15 cellular contexts compared by ENCODE assay signal in genomic region chr17:52536466-52536865, GRCh38.
DNase-seq lines count a peak whose midpoint lies in the region; ATAC-seq and TF ChIP-seq lines count a peak whose summit lies in the region.
"Had no signal": no experiment of that assay in that cellular context is flagged by ENCODE, and none has a peak within 500 bp of the region (broad histone marks: within the 10 kb centered on the region; RNA-seq: fewer than 3 reads in every experiment).

No MANE protein-coding gene starts in this region.

- no peak for ATAC-seq in GM21515 (IDR thresholded peaks at IDR 0.05; ENCODE audit: unreplicated experiment)
- no peak for ATAC-seq in GM19328 (IDR thresholded peaks at IDR 0.05; ENCODE audit: unreplicated experiment)

- no peaks in the 10 kb centered on the region for H3K9me3 ChIP-seq in testis

- no peak overlapping the region for H3K27ac ChIP-seq in testis
- H3K27ac ChIP-seq: SJSA1 had no signal

- no peaks in the 10 kb centered on the region for H3K4me1 ChIP-seq in testis
- H3K4me1 ChIP-seq: SJSA1 had no signal

- intact Hi-C loops in testis (cut with DNase I; ENCODE audit: low total_unique reads): no loop called here

- no peak overlapping the region for H3K4me3 ChIP-seq in testis
- H3K4me3 ChIP-seq: SJSA1 had no signal

- no peak for TF ChIP-seq POLR2A in testis (IDR thresholded peaks at IDR 0.05)

- DNase-seq in DMS 273 treated with DMSO at 0.1 percent for 48 hours (lab: John Stamatoyannopoulos, UW) (peak; percentile 17), cerebellum (ENCODE audit: low spot score) (peak; percentile 24), islet precursor cell (peak; percentile 54), testis (peak; percentile 66), NCI-H82 (lab: John Stamatoyannopoulos, UW) (no peak), ACHN (no peak)
- DNase-seq: DMS153, IMR-90, Karpas-422, NCI-H187 treated with DMSO at 0.1 percent for 48 hours, OCI-M1, RPMI8226 had no signal

- no peaks in the 10 kb centered on the region for H3K36me3 ChIP-seq in testis (ENCODE audit: low read depth, missing control alignments)
- H3K36me3 ChIP-seq: SJSA1 had no signal

- 52 to 65% methylated on average over 3 of the region's 3 CpGs for WGBS in testis, 2 donors

- no peaks in the 10 kb centered on the region for H3K27me3 ChIP-seq in testis
- H3K27me3 ChIP-seq: SJSA1 had no signal

- no peak for TF ChIP-seq CTCF in testis (IDR thresholded peaks at IDR 0.05)

- in situ Hi-C loops in ACHN (cut with HindIII; ENCODE audit: low pct_ligation_motif_present, low pct_unique_long_range_greater_than_20kb, low sequenced_read_pairs): no loop called here

Comparison
In these comparisons a context has a peak if more than half of its experiments do, and no peak if none do; other contexts are left out.
1. DNase-seq: peak in DMS 273 treated with DMSO at 0.1 percent for 48 hours (single experiment), cerebellum (single experiment), islet precursor cell (single experiment) and testis (single experiment); none in NCI-H82 (single experiment) and ACHN (single experiment).